2 cellular contexts compared by ENCODE assay signal in genomic region chr17:76901542-76902197, GRCh38.
TF ChIP-seq lines count a peak whose summit lies in the region.

No MANE protein-coding gene starts in this region.

TF ChIP-seq in HepG2, 621 proteins besides CTCF, POLR2A, EP300 and RAD21 (continued from another document):
- TF ChIP-seq BHLHE40 (IDR thresholded peaks at IDR 0.05; ENCODE audit: low read length) (0 out of 2 replicates have a peak, but pooled peaks have one; percentile 14), MNT (IDR thresholded peaks at IDR 0.05) (peak; percentile 99)

TF ChIP-seq in endothelial cell of umbilical vein, 7 proteins besides CTCF, POLR2A, EP300 and RAD21 (continued from another document):
- TF ChIP-seq MAX (IDR thresholded peaks at IDR 0.05; ENCODE audit: insufficient read depth, insufficient read length) (peak; percentile 78), EZH2 (IDR thresholded peaks at IDR 0.05; ENCODE audit: borderline replicate concordance, low read depth, low read length, severe bottlenecking) (no peak), FOS (IDR thresholded peaks at IDR 0.05; ENCODE audit: borderline replicate concordance, insufficient read depth, low read length) (no peak), GATA2 (IDR thresholded peaks at IDR 0.05; ENCODE audit: insufficient read depth, insufficient read length, low read depth, low read length) (no peak), JUN (IDR thresholded peaks at IDR 0.05; ENCODE audit: borderline replicate concordance, insufficient read depth, insufficient read length, low read depth) (no peak), MYC (IDR thresholded peaks at IDR 0.05; ENCODE audit: low read depth, low read length) (no peak)
